Comparison of ENCODE assay signal across 12 cellular contexts in the genomic region with DNA sequence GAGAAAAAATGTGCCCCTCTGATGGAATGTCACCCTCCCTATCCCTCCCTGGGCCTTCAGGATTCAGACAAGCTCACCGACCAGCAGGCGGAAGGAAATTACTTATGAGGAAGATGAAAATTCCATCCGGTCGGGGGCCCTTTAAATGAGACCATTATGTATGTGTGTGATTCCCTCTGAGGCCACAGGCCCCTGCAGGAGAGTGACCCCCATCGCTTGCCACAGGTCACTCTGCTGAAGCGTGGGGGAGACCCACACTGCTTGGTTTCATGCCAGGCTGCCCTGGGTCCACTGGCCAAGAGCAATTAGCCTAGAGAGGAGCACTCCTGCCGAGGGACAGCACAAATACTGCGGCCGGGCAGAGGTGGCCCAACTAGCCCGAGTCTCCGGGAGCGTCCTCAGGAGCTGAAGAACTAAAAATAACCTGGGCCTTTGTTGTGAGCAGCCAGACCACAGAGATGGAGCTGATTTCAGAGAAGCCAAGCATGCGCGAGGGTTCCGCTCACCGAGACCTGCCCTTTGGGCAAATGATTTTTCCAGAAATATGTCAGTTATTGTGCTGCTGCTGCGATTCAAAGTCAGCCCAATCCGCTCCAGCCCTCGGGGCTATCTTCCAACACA.
A peak's percentile ranks its signal among the peaks of the same experiment; 100 is the strongest.
DNase-seq lines count a peak whose midpoint lies in the region; ATAC-seq, FAIRE-seq and TF ChIP-seq lines count a peak whose summit lies in the region.
"Had no signal": no experiment of that assay in that cellular context is flagged by ENCODE, and none has a peak within 500 bp of the region (broad histone marks: within the 10 kb centered on the region; RNA-seq: fewer than 3 reads in every experiment).

No MANE protein-coding gene starts in this region.

- WGBS in neuronal stem cell (ENCODE audit: extremely low coverage in 2 of 2, insufficient read length in 2 of 2, insufficient replicate concordance in 1 of 2), 2 donors, result no CpG with 5 or more reads among the region's 19 CpGs

- H3K36me3 ChIP-seq in astrocyte (ENCODE audit: insufficient read depth, low read length), result no peaks in the 10 kb centered on the region
- H3K36me3 ChIP-seq in cardiac muscle cell, result no peaks in the 10 kb centered on the region
- H3K36me3 ChIP-seq in neuronal stem cell (replicated peaks in 1 of 2; ENCODE audit: control insufficient read depth in 2 of 2, insufficient read depth in 2 of 2, low read length in 2 of 2), result no peaks in the 10 kb centered on the region

- H3K9ac ChIP-seq in astrocyte (ENCODE audit: low read length) (peak overlapping the region; percentile 65), neuronal stem cell (ENCODE audit: low read depth, low read length, poor library complexity) (peak overlapping the region; percentile 68)

- H3K27me3 ChIP-seq in astrocyte (ENCODE audit: insufficient read depth, low read length) (no peaks in the 10 kb centered on the region), cardiac muscle cell (no peaks in the 10 kb centered on the region), neuronal stem cell (ENCODE audit: control insufficient read depth in 3 of 3, insufficient read depth in 3 of 3, low read depth in 1 of 3, low read length in 3 of 3) (no peaks in the 10 kb centered on the region)

- H3K79me2 ChIP-seq in astrocyte (ENCODE audit: insufficient read depth, low read length), result no peaks in the 10 kb centered on the region

- no peak overlapping the region for H2AK5ac ChIP-seq in neuronal stem cell (ENCODE audit: low read depth, low read length)

- no peak overlapping the region for H3K4me3 ChIP-seq in astrocyte (ENCODE audit: insufficient read depth, low read depth, low read length)
- no peak overlapping the region for H3K4me3 ChIP-seq in cardiac muscle cell
- peak overlapping the region in 1 of 2 donors; percentile 47 for H3K4me3 ChIP-seq in neuronal stem cell (ENCODE audit: low read length in 2 of 2)

- no peak overlapping the region for H3K14ac ChIP-seq in neuronal stem cell (ENCODE audit: low read length)

- no peak for FAIRE-seq in astrocyte (lab: Jason Lieb, UNC)
- FAIRE-seq: colon had no signal

- peaks cover 42% of the 10 kb centered on the region for H3K4me1 ChIP-seq in astrocyte (ENCODE audit: insufficient read depth, low read length)
- H3K4me1 ChIP-seq in cardiac muscle cell (ENCODE audit: low read depth), result peaks cover 38% of the 10 kb centered on the region
- peaks cover 12 to 22% of the 10 kb centered on the region in 2 donors for H3K4me1 ChIP-seq in neuronal stem cell (ENCODE audit: control insufficient read depth in 2 of 2, insufficient read depth in 1 of 2, low read depth in 1 of 2, low read length in 2 of 2)

- H3K27me3 Mint-ChIP-seq in astrocyte (ENCODE audit: low read depth, unreplicated experiment), result no peaks in the 10 kb centered on the region

- H3K27ac ChIP-seq in astrocyte (ENCODE audit: low read depth, low read length), result peak overlapping the region; percentile 73
- H3K27ac ChIP-seq in cardiac muscle cell, result peak overlapping the region; percentile 87
- no peak overlapping the region for H3K27ac ChIP-seq in neuronal stem cell (replicated peaks; ENCODE audit: low read length)
- H3K27ac ChIP-seq in RWPE1, result no peak overlapping the region

- no peak overlapping the region for H2BK120ac ChIP-seq in neuronal stem cell (ENCODE audit: low read depth, low read length)

- H3K27ac Mint-ChIP-seq in astrocyte (ENCODE audit: unreplicated experiment), result peak overlapping the region; percentile 92
- H3K27ac Mint-ChIP-seq: activated T-cell treated with anti-CD3 and anti-CD28 coated beads, Interleukin-2, amount 50 U/mL, for 72 hours had no signal

- no peak overlapping the region for H4K91ac ChIP-seq in neuronal stem cell (ENCODE audit: low read depth, low read length, poor library complexity)

- no peaks in the 10 kb centered on the region for H4K20me1 ChIP-seq in astrocyte (ENCODE audit: insufficient read depth, low read length)

- no peak overlapping the region for H3K23ac ChIP-seq in neuronal stem cell (ENCODE audit: low read depth, low read length, poor library complexity)

- peak overlapping the region; percentile 40 for H2BK15ac ChIP-seq in neuronal stem cell (ENCODE audit: low read length)

- ATAC-seq in GM21619 (IDR thresholded peaks at IDR 0.05; ENCODE audit: unreplicated experiment), result no peak
- ATAC-seq: activated T-cell treated with anti-CD3 and anti-CD28 coated beads, Interleukin-2, amount 50 U/mL, for 72 hours; PC-3 had no signal

- no peak overlapping the region for H2BK12ac ChIP-seq in neuronal stem cell (ENCODE audit: low read length)

- no peak for TF ChIP-seq CTCF in AG09319 (IDR thresholded peaks at IDR 0.05; ENCODE audit: low read depth, low read length)
- TF ChIP-seq CTCF in astrocyte (IDR thresholded peaks at IDR 0.05; ENCODE audit: insufficient read depth, low read depth, low read length), result peak; percentile 3
- TF ChIP-seq CTCF in cardiac muscle cell (IDR thresholded peaks at IDR 0.05; ENCODE audit: low read depth, low read length), result no peak
- TF ChIP-seq CTCF in RWPE1 (conservative IDR thresholded peaks at IDR 0.05; ENCODE audit: low read depth), result no peak

- no peak overlapping the region for H3K4ac ChIP-seq in neuronal stem cell (ENCODE audit: low read length)

- DNase-seq in AG09319 (ENCODE audit: extremely low read depth, low read depth) (peak; percentile 39), astrocyte (ENCODE audit: low read depth) (peak; percentile 80), cardiac muscle cell (ENCODE audit: low read depth in 1 of 2, low spot score in 1 of 2) (peak; percentile 14 to 52), neuronal stem cell (ENCODE audit: low spot score) (peak; percentile 15), OCI-M1 (lab: John Stamatoyannopoulos, UW) (no peak), RWPE1 (ENCODE audit: low spot score) (no peak), NCI-H2171 treated with DMSO at 0.1 percent for 48 hours (lab: John Stamatoyannopoulos, UW) (no peak)
- DNase-seq: activated T-cell treated with anti-CD3 and anti-CD28 coated beads, Interleukin-2, amount 50 U/mL, for 72 hours; NCI-H1105 treated with DMSO at 0.1 percent for 48 hours; PC-3 had no signal

- peaks cover 8% of the 10 kb centered on the region for H3K9me3 Mint-ChIP-seq in astrocyte (ENCODE audit: unreplicated experiment)
- H3K9me3 Mint-ChIP-seq: activated T-cell treated with anti-CD3 and anti-CD28 coated beads, Interleukin-2, amount 50 U/mL, for 72 hours had no signal

- CTCF ChIA-PET in RWPE1 (lab: Yijun Ruan, JAX), result no interaction called here

- peak overlapping the region; percentile 70 for H3K4me2 ChIP-seq in astrocyte (ENCODE audit: low read length)
- H3K4me2 ChIP-seq in neuronal stem cell (ENCODE audit: insufficient read depth, low read length, poor library complexity, severe bottlenecking), result no peak overlapping the region

- peaks cover 41% of the 10 kb centered on the region for H3K4me1 Mint-ChIP-seq in astrocyte (ENCODE audit: low read depth, unreplicated experiment)

- peak overlapping the region; percentile 22 for H3K4me3 Mint-ChIP-seq in astrocyte (ENCODE audit: unreplicated experiment)
- H3K4me3 Mint-ChIP-seq: activated T-cell treated with anti-CD3 and anti-CD28 coated beads, Interleukin-2, amount 50 U/mL, for 72 hours had no signal

- no peak overlapping the region for H4K8ac ChIP-seq in neuronal stem cell (ENCODE audit: low read depth, low read length)

- H3K36me3 Mint-ChIP-seq in astrocyte (ENCODE audit: low read depth, unreplicated experiment), result no peaks in the 10 kb centered on the region

- peak overlapping the region; percentile 90 for H3K18ac ChIP-seq in neuronal stem cell (ENCODE audit: low read length)

- H2AFZ ChIP-seq in astrocyte (ENCODE audit: low read depth, low read length), result peak overlapping the region; percentile 68
- peak overlapping the region; percentile 84 for H2AFZ ChIP-seq in neuronal stem cell (ENCODE audit: low read length)

- POLR2A ChIA-PET in RWPE1 (lab: Yijun Ruan, JAX; ENCODE audit: low non-redundant PET), result no interaction called here

- no peak overlapping the region for H2BK5ac ChIP-seq in neuronal stem cell (ENCODE audit: low read length)

- no peaks in the 10 kb centered on the region for H3K9me3 ChIP-seq in astrocyte (ENCODE audit: insufficient read depth, low read depth, low read length)
- H3K9me3 ChIP-seq in cardiac muscle cell (ENCODE audit: low read depth), result no peaks in the 10 kb centered on the region
- H3K9me3 ChIP-seq in neuronal stem cell (replicated peaks in 1 of 2; ENCODE audit: control insufficient read depth in 2 of 2, insufficient read depth in 1 of 2, low read depth in 1 of 2, low read length in 2 of 2), result peaks cover 0 to under 1% of the 10 kb centered on the region in 2 donors

- H3K79me1 ChIP-seq in neuronal stem cell (ENCODE audit: low read depth, low read length), result no peaks in the 10 kb centered on the region

Comparison
In these comparisons a context has a peak if more than half of its experiments do, and no peak if none do; other contexts are left out.
1. DNase-seq: peak in AG09319 (single experiment), astrocyte (single experiment), cardiac muscle cell (2 of 2) and neuronal stem cell (single experiment); none in OCI-M1 (single experiment), RWPE1 (single experiment) and NCI-H2171 treated with DMSO at 0.1 percent for 48 hours (single experiment).
2. H3K27ac ChIP-seq: peak in astrocyte (single experiment) and cardiac muscle cell (single experiment); none in neuronal stem cell (single experiment) and RWPE1 (single experiment).